In genomic region chr19:8209111-8209964, GRCh38 we compare ENCODE assay signal across 8 cellular contexts. TPM values are rescaled to one million over a fixed set of nuclear protein-coding genes. Genes with fewer than 3 reads are reported as not detected.
DNase-seq lines count a peak whose midpoint lies in the region; ATAC-seq, FAIRE-seq and TF ChIP-seq lines count a peak whose summit lies in the region.

CERS4 (plus strand) TSS chr19:8209370; CDS start chr19:8251077, 41,707 bp downstream.

- peak within 1 kb of the TSS; percentile 88 for H3K4me3 Mint-ChIP-seq in activated CD4-positive, alpha-beta T cell treated with anti-CD3 and anti-CD28 coated beads, Interleukin-2, amount 10 ng/mL, durations not matched to agents 24 days and 14 days

- H3K36me3 Mint-ChIP-seq in activated CD4-positive, alpha-beta T cell treated with anti-CD3 and anti-CD28 coated beads, Interleukin-2, amount 10 ng/mL, durations not matched to agents 24 days and 14 days (ENCODE audit: low read depth) = peaks cover 16% of the 10 kb centered on the region

- H3K9me3 Mint-ChIP-seq in activated CD4-positive, alpha-beta T cell treated with anti-CD3 and anti-CD28 coated beads, Interleukin-2, amount 10 ng/mL, durations not matched to agents 24 days and 14 days = no peaks in the 10 kb centered on the region

- no peak for FAIRE-seq in H54 (lab: Jason Lieb, UNC)

- intact Hi-C loops in activated CD4-positive, alpha-beta T cell treated with anti-CD3 and anti-CD28 coated beads, Interleukin-2, amount 10 ng/mL, durations not matched to agents 24 days and 14 days (cut with micrococcal nuclease) = loop anchor here (2.0 kb wide), 1 partner anchor 15 kb away; no protein-coding TSS in a partner anchor

- no peak for TF ChIP-seq POLR2A in H54 (IDR thresholded peaks at IDR 0.05; ENCODE audit: low read depth, low read length)

- H3K27me3 Mint-ChIP-seq in activated CD4-positive, alpha-beta T cell treated with anti-CD3 and anti-CD28 coated beads, Interleukin-2, amount 10 ng/mL, durations not matched to agents 24 days and 14 days = peaks cover 5% of the 10 kb centered on the region

- DNase-seq in GDM1 (lab: John Stamatoyannopoulos, UW) (peak; percentile 44), H54 (ENCODE audit: insufficient read length, low spot score) (peak; percentile 82), NCI-H1694 (lab: John Stamatoyannopoulos, UW) (peak; percentile 17), choroid plexus epithelial cell (ENCODE audit: low read depth) (peak; percentile 38), left lobe of liver (ENCODE audit: low spot score) (peak; percentile 93), SW480 (ENCODE audit: low spot score) (no peak)
- DNase-seq in activated CD4-positive, alpha-beta T cell treated with anti-CD3 and anti-CD28 coated beads, Interleukin-2, amount 10 ng/mL, durations not matched to agents 24 days and 14 days = peak; percentile 95
- DNase-seq in stimulated activated CD4-positive, alpha-beta T cell treated with anti-CD3 and anti-CD28 coated beads, Interleukin-2, amount 100 ng/mL, for 24 hours = peak; percentile 80 to 82

- TF ChIP-seq CTCF in choroid plexus epithelial cell (conservative IDR thresholded peaks at IDR 0.05; ENCODE audit: low read depth, low read length) = no peak

- H3K4me3 ChIP-seq in choroid plexus epithelial cell (ENCODE audit: low read depth, low read length) = peak within 1 kb of the TSS; percentile 59

- H3K4me1 Mint-ChIP-seq in activated CD4-positive, alpha-beta T cell treated with anti-CD3 and anti-CD28 coated beads, Interleukin-2, amount 10 ng/mL, durations not matched to agents 24 days and 14 days = peaks cover 26% of the 10 kb centered on the region

- H3K27ac Mint-ChIP-seq in activated CD4-positive, alpha-beta T cell treated with anti-CD3 and anti-CD28 coated beads, Interleukin-2, amount 10 ng/mL, durations not matched to agents 24 days and 14 days = peak within 1 kb of the TSS; percentile 80

- ATAC-seq in left lobe of liver = peak; percentile 93

RNA-seq across cellular contexts. Expression of gene CERS4, which starts in this region (rescaled TPM):
- total RNA-seq in activated CD4-positive, alpha-beta T cell treated with anti-CD3 and anti-CD28 coated beads, Interleukin-2, amount 10 ng/mL, durations not matched to agents 24 days and 14 days = 30.3 and 30.6 TPM in 2 replicates
- 67.3 TPM for total RNA-seq in left lobe of liver
